12 cellular contexts compared by ENCODE assay signal in genomic region chr7:25456467-25457171, GRCh38.
A peak's percentile ranks its signal among the peaks of the same experiment; 100 is the strongest.
DNase-seq lines count a peak whose midpoint lies in the region; ATAC-seq and TF ChIP-seq lines count a peak whose summit lies in the region.
"Had no signal": no experiment of that assay in that cellular context is flagged by ENCODE, and none has a peak within 500 bp of the region (broad histone marks: within the 10 kb centered on the region; RNA-seq: fewer than 3 reads in every experiment).

No MANE protein-coding gene starts in this region.

- no peak overlapping the region for H2AFZ ChIP-seq in H9 (ENCODE audit: low read length)

- H3K23ac ChIP-seq in H9 (ENCODE audit: insufficient read length, low read depth, low read length) = no peak overlapping the region

- ATAC-seq in HG03432 (IDR thresholded peaks at IDR 0.05; ENCODE audit: unreplicated experiment) (no peak), GM21786 (IDR thresholded peaks at IDR 0.05; ENCODE audit: unreplicated experiment) (no peak), GM18907 (IDR thresholded peaks at IDR 0.05; ENCODE audit: unreplicated experiment) (no peak)

- H3K4me1 ChIP-seq in H9 (ENCODE audit: insufficient read depth, low read length) (no peaks in the 10 kb centered on the region), left ventricle myocardium inferior (peaks cover 33% of the 10 kb centered on the region), sigmoid colon (peaks cover 0 to 29% (median 15%) of the 10 kb centered on the region in 4 donors)

- no peak overlapping the region for H4K5ac ChIP-seq in H9 (ENCODE audit: insufficient read length, low read depth, low read length)

- no peaks in the 10 kb centered on the region for H3K9me3 ChIP-seq in H9 (ENCODE audit: control insufficient read depth, low read depth, low read length)
- no peaks in the 10 kb centered on the region for H3K9me3 ChIP-seq in left ventricle myocardium inferior (replicated peaks)
- no peaks in the 10 kb centered on the region for H3K9me3 ChIP-seq in sigmoid colon

- H3K23me2 ChIP-seq in H9 (ENCODE audit: insufficient read length, low read depth, low read length, poor library complexity, severe bottlenecking) = no peaks in the 10 kb centered on the region

- no peaks in the 10 kb centered on the region for H3K9me3 Mint-ChIP-seq in H9

- H3K79me1 ChIP-seq in H9 (ENCODE audit: insufficient read depth, low read depth, low read length, poor library complexity, severe bottlenecking) = no peaks in the 10 kb centered on the region

- H2BK120ac ChIP-seq in H9 (ENCODE audit: low read depth, low read length, poor library complexity, severe bottlenecking) = no peak overlapping the region

- in situ Hi-C loops in brain microvascular endothelial cell (cut with HindIII; ENCODE audit: low pct_ligation_motif_present, low sequenced_read_pairs) = no loop called here

- H2BK5ac ChIP-seq in H9 (ENCODE audit: insufficient read length, low read length) = no peak overlapping the region

- peaks cover 7 to 9% of the 10 kb centered on the region in 2 experiments for H3K4me1 Mint-ChIP-seq in H9

- peak in 1 of 4 donors; percentile 9 for TF ChIP-seq EP300 in sigmoid colon (IDR thresholded peaks at IDR 0.05)

- no peak overlapping the region for H3K14ac ChIP-seq in H9 (ENCODE audit: insufficient read depth, low read length)

- no peak overlapping the region for H4K91ac ChIP-seq in H9 (ENCODE audit: insufficient read length, low read depth, low read length)

- H2AK5ac ChIP-seq in H9 (ENCODE audit: insufficient read length, low read length) = no peak overlapping the region

- no peaks in the 10 kb centered on the region for H3K79me2 ChIP-seq in H9 (ENCODE audit: insufficient read depth, low read length)

- H3K27me3 ChIP-seq in H9 (ENCODE audit: insufficient read depth, low read length) (no peaks in the 10 kb centered on the region), left ventricle myocardium inferior (ENCODE audit: low read depth) (peaks cover 6% of the 10 kb centered on the region), sigmoid colon (no peaks in the 10 kb centered on the region), brain microvascular endothelial cell (replicated peaks) (no peaks in the 10 kb centered on the region)

- WGBS in H9 (ENCODE audit: extremely low coverage, insufficient read length, low lambda C conversion rate) = no CpG with 5 or more reads among the region's 8 CpGs
- 30 to 58% methylated on average over 8 of the region's 8 CpGs for WGBS in sigmoid colon, 2 donors

- H4K20me1 ChIP-seq in H9 (ENCODE audit: control insufficient read depth, insufficient read depth, insufficient read length) = no peaks in the 10 kb centered on the region

- no peak overlapping the region for H3T11ph ChIP-seq in H9 (ENCODE audit: low read length)

- H3K9ac ChIP-seq in H9 (ENCODE audit: extremely low read depth, insufficient read length, low read length) = no peak overlapping the region

- no peak overlapping the region for H2BK15ac ChIP-seq in H9 (ENCODE audit: low read depth, low read length)

- H3K36me3 ChIP-seq in left ventricle myocardium inferior (no peaks in the 10 kb centered on the region), sigmoid colon (no peaks in the 10 kb centered on the region), brain microvascular endothelial cell (replicated peaks) (no peaks in the 10 kb centered on the region)

- H3K56ac ChIP-seq in H9 (ENCODE audit: insufficient read length, low read depth, low read length) = no peak overlapping the region

- DNase-seq in H9 = no peak
- peak; percentile 38 for DNase-seq in NCI-H69 (lab: John Stamatoyannopoulos, UW)
- peak; percentile 30 for DNase-seq in left ventricle myocardium inferior
- peak; percentile 68 for DNase-seq in sigmoid colon
- DNase-seq in brain microvascular endothelial cell = no peak
- DNase-seq: central memory CD4-positive, alpha-beta T cell; islet precursor cell; posterior cingulate gyrus had no signal

- H3K36me3 Mint-ChIP-seq in H9 (ENCODE audit: insufficient read depth in 1 of 3, low read depth in 3 of 3) = no peaks in the 10 kb centered on the region

- no peak overlapping the region for H3K4me2 ChIP-seq in H9 (ENCODE audit: insufficient read depth, insufficient read length, low read length)

- peaks cover 6% of the 10 kb centered on the region for H3K27me3 Mint-ChIP-seq in H9 (ENCODE audit: low read depth)

- H3K4me3 Mint-ChIP-seq in H9 = no peak overlapping the region

- no peak overlapping the region for H3K18ac ChIP-seq in H9 (ENCODE audit: insufficient read length, low read depth, low read length)

- H4K8ac ChIP-seq in H9 (replicated peaks; ENCODE audit: insufficient read length, low read depth, low read length) = no peak overlapping the region

- H3K4ac ChIP-seq in H9 (ENCODE audit: low read depth, low read length) = no peak overlapping the region

- TF ChIP-seq POLR2A in sigmoid colon (IDR thresholded peaks at IDR 0.05) = no peak

- no peak overlapping the region for H2BK12ac ChIP-seq in H9 (ENCODE audit: insufficient read length, low read depth, low read length)

- peak overlapping the region in 2 of 3 experiments; percentile 7 to 77; a peak in 2 of 7 replicates for H3K27ac Mint-ChIP-seq in H9

- TF ChIP-seq CTCF in H9 (conservative IDR thresholded peaks at IDR 0.05) = no peak
- no peak for TF ChIP-seq CTCF in left ventricle myocardium inferior (IDR thresholded peaks at IDR 0.05; ENCODE audit: borderline replicate concordance)
- TF ChIP-seq CTCF in sigmoid colon (IDR thresholded peaks at IDR 0.05) = no peak
- TF ChIP-seq CTCF in brain microvascular endothelial cell (IDR thresholded peaks at IDR 0.05; ENCODE audit: low read depth, low read length, missing control alignments) = no peak

- no peak overlapping the region for H2BK20ac ChIP-seq in H9 (ENCODE audit: low read depth, low read length, poor library complexity, severe bottlenecking)

- intact Hi-C loops in left ventricle myocardium inferior (cut with micrococcal nuclease) = no loop called here
- intact Hi-C loops in sigmoid colon (cut with DNase I) = loop anchor here (5.0 kb wide), 2 partner anchors 64 to 396 kb away; no protein-coding TSS in a partner anchor

- H3K27ac ChIP-seq in H9 (ENCODE audit: insufficient read length, low read depth, low read length) = no peak overlapping the region
- H3K27ac ChIP-seq in left ventricle myocardium inferior (replicated peaks) = peak overlapping the region; percentile 65
- peak overlapping the region in 3 of 4 donors; percentile 50 to 61 (median 56) for H3K27ac ChIP-seq in sigmoid colon
- H3K27ac ChIP-seq in brain microvascular endothelial cell = no peak overlapping the region

- no peak overlapping the region for H3K4me3 ChIP-seq in left ventricle myocardium inferior
- no peak overlapping the region for H3K4me3 ChIP-seq in sigmoid colon
- H3K4me3 ChIP-seq in brain microvascular endothelial cell (ENCODE audit: low read depth, low read length) = no peak overlapping the region
- H3K4me3 ChIP-seq: GM12878 had no signal

Comparison
In these comparisons a context has a peak if more than half of its experiments do, and no peak if none do; other contexts are left out.
1. DNase-seq: peak in NCI-H69 (single experiment), left ventricle myocardium inferior (single experiment) and sigmoid colon (single experiment); none in H9 (single experiment) and brain microvascular endothelial cell (single experiment).
2. H3K27ac ChIP-seq: peak in left ventricle myocardium inferior (single experiment) and sigmoid colon (3 of 4); none in H9 (single experiment) and brain microvascular endothelial cell (single experiment).